In genomic region chr11:123454060-123454651, GRCh38 we compare ENCODE assay signal across 8 cellular contexts. TPM values are rescaled to one million over a fixed set of nuclear protein-coding genes. Genes with fewer than 3 reads are reported as not detected.
DNase-seq lines count a peak whose midpoint lies in the region; ATAC-seq and TF ChIP-seq lines count a peak whose summit lies in the region.

No MANE protein-coding gene starts in this region.

- peak overlapping the region; percentile 51 for H3K4me3 Mint-ChIP-seq in central memory CD8-positive, alpha-beta T cell

- CTCF ChIA-PET in HEK293T (lab: Yijun Ruan, JAX) = interaction anchor here (0.8 to 0.9 kb wide), 2 partner anchors 10 to 20 kb away, joined by 3 to 4 read pairs; no protein-coding TSS in a partner anchor

- peaks cover 41% of the 10 kb centered on the region for H3K4me1 Mint-ChIP-seq in central memory CD8-positive, alpha-beta T cell

- peak overlapping the region; percentile 81 for H3K27ac Mint-ChIP-seq in central memory CD8-positive, alpha-beta T cell (ENCODE audit: low read depth)

- no peaks in the 10 kb centered on the region for H3K27me3 Mint-ChIP-seq in central memory CD8-positive, alpha-beta T cell

- POLR2A ChIA-PET in HEK293T (lab: Yijun Ruan, JAX) = no interaction called here

- H3K36me3 ChIP-seq in HUES6 (ENCODE audit: control insufficient read depth, insufficient read depth, low read length) (no peaks in the 10 kb centered on the region), tibial nerve (no peaks in the 10 kb centered on the region)

- 67 to 68% methylated on average over 7 of the region's 7 CpGs for WGBS in tibial nerve, 2 donors

- DNase-seq in T-helper 9 cell (peak; percentile 26), HEK293T (ENCODE audit: extremely low spot score) (no peak), tibial nerve (ENCODE audit: low spot score in 2 of 2) (no peak)
- DNase-seq in central memory CD8-positive, alpha-beta T cell (ENCODE audit: low spot score in 2 of 2) = peak in 1 of 2 donors; percentile 45
- DNase-seq in stimulated activated CD4-positive, alpha-beta T cell treated with anti-CD3 and anti-CD28 coated beads, TNF-alpha, amount 100 ng/mL, for 4 hours (ENCODE audit: low read depth in 3 of 3) = peak in 2 of 3 experiments; percentile 15 to 21

- H3K4me3 ChIP-seq in HUES6 (ENCODE audit: low read depth, low read length) (peak overlapping the region; percentile 11; the same call in 1 of the 2 replicates), tibial nerve (no peak overlapping the region)

- TF ChIP-seq EP300 in tibial nerve (IDR thresholded peaks at IDR 0.05) = no peak

- peaks cover 11% of the 10 kb centered on the region for H3K4me1 ChIP-seq in HUES6 (ENCODE audit: control insufficient read depth, insufficient read depth, low read length)
- H3K4me1 ChIP-seq in tibial nerve = no peaks in the 10 kb centered on the region

- ATAC-seq in central memory CD8-positive, alpha-beta T cell (replicated peaks; ENCODE audit: extremely low read depth, poor library complexity, severe bottlenecking) = peak; percentile 74
- ATAC-seq in GM19467 (IDR thresholded peaks at IDR 0.05; ENCODE audit: unreplicated experiment) (no peak), HG02610 (IDR thresholded peaks at IDR 0.05; ENCODE audit: unreplicated experiment) (no peak)

- H3K9me3 Mint-ChIP-seq in central memory CD8-positive, alpha-beta T cell = no peaks in the 10 kb centered on the region

- no peak for TF ChIP-seq POLR2A in tibial nerve (IDR thresholded peaks at IDR 0.05)

- H3K36me3 Mint-ChIP-seq in central memory CD8-positive, alpha-beta T cell (ENCODE audit: insufficient read depth) = peaks cover 4% of the 10 kb centered on the region

- no peak for TF ChIP-seq CTCF in tibial nerve (IDR thresholded peaks at IDR 0.05)

- H3K27ac ChIP-seq in HUES6 (ENCODE audit: low read depth, low read length) (no peak overlapping the region; the same call in 1 of the 2 replicates), tibial nerve (peak overlapping the region in 1 of 4 donors; percentile 50)

- H3K9ac ChIP-seq in HUES6 (ENCODE audit: low read length) = peak overlapping the region; percentile 0

- H3K9me3 ChIP-seq in HUES6 (ENCODE audit: control insufficient read depth, insufficient read depth, low read depth, low read length) (no peaks in the 10 kb centered on the region), tibial nerve (no peaks in the 10 kb centered on the region)

- H3K27me3 ChIP-seq in HUES6 (ENCODE audit: control insufficient read depth, insufficient read depth, low read length) (no peaks in the 10 kb centered on the region), tibial nerve (no peaks in the 10 kb centered on the region)

TF ChIP-seq in HEK293T, 16 proteins besides CTCF, POLR2A, EP300 and RAD21:
- TF ChIP-seq L3MBTL2 (conservative IDR thresholded peaks at IDR 0.05) = no peak
- no peak for TF ChIP-seq SUZ12 (IDR thresholded peaks at IDR 0.05)
- TF ChIP-seq HDGF (IDR thresholded peaks at IDR 0.05; ENCODE audit: borderline replicate concordance) = no peak
- TF ChIP-seq TARDBP (IDR thresholded peaks at IDR 0.05) = no peak
- no peak for TF ChIP-seq SP1 (IDR thresholded peaks at IDR 0.05)
- no peak for TF ChIP-seq CTBP1 (IDR thresholded peaks at IDR 0.05; ENCODE audit: borderline replicate concordance)
- no peak for TF ChIP-seq ELF4 (IDR thresholded peaks at IDR 0.05)
- no peak for TF ChIP-seq FOXA1 (IDR thresholded peaks at IDR 0.05)
- TF ChIP-seq FOXM1 (IDR thresholded peaks at IDR 0.05; ENCODE audit: borderline replicate concordance) = no peak
- no peak for TF ChIP-seq LEF1 (IDR thresholded peaks at IDR 0.05; ENCODE audit: borderline replicate concordance)
- TF ChIP-seq ZNF384 (IDR thresholded peaks at IDR 0.05) = no peak
- TF ChIP-seq, protein P1, sequence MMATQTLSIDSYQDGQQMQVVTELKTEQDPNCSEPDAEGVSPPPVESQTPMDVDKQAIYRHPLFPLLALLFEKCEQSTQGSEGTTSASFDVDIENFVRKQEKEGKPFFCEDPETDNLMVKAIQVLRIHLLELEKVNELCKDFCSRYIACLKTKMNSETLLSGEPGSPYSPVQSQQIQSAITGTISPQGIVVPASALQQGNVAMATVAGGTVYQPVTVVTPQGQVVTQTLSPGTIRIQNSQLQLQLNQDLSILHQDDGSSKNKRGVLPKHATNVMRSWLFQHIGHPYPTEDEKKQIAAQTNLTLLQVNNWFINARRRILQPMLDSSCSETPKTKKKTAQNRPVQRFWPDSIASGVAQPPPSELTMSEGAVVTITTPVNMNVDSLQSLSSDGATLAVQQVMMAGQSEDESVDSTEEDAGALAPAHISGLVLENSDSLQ (IDR thresholded peaks at IDR 0.05) = no peak
- no peak for TF ChIP-seq NFRKB (IDR thresholded peaks at IDR 0.05)
- TF ChIP-seq BHLHE40 (IDR thresholded peaks at IDR 0.05; ENCODE audit: borderline replicate concordance) = no peak
- TF ChIP-seq ARNT (IDR thresholded peaks at IDR 0.05) = no peak

RNA-seq across cellular contexts. Expression of gene GRAMD1B, which starts 24.1 kb away (rescaled TPM):
- 10 to 100 TPM; 27.5 to 37.2 (median 30.6) TPM for total RNA-seq in tibial nerve

Comparison
In these comparisons a context has a peak if more than half of its experiments do, and no peak if none do; other contexts are left out.
1. DNase-seq: peak in T-helper 9 cell (single experiment) and stimulated activated CD4-positive, alpha-beta T cell treated with anti-CD3 and anti-CD28 coated beads, TNF-alpha, amount 100 ng/mL, for 4 hours (2 of 3); none in HEK293T (single experiment) and tibial nerve (0 of 2).